In the genomic region with DNA sequence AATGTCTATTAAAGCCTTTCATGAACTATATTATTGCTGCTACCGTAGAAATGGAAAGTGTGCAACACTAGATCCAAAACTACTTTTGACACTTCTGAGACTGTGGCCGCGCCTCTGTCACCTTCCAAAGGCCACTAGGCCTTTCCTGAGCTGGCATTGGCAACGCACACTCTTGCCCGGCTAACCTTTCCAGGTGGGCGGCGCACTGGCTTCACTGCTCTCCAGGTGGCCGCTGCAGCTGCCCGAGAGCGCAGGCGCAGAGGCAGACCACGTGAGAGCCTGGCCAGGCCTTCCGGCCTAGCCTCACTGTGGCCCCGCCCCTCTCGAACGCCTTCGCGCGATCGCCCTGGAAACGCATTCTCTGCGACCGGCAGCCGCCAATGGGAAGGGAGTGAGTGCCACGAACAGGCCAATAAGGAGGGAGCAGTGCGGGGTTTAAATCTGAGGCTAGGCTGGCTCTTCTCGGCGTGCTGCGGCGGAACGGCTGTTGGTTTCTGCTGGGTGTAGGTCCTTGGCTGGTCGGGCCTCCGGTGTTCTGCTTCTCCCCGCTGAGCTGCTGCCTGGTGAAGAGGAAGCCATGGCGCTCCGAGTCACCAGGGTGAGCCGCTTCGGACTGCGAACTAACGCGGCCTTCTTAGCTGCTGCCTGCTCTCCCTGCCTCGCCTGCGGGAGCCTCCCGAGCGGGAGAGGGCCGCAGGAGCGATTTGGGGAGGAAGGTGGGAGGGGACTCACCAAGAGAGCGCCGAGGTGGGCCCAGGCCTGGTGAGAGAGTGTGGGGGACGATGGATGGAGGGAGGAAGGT, we compare ENCODE assay signal across 1 cellular context.
TF ChIP-seq lines count a peak whose summit lies in the region.

Gene CCNB1, plus strand, starts transcription at position 465 of the 802 bp plus-strand sequence. Its CDS starts 113 bp downstream, at position 578.

TF ChIP-seq in K562, 482 proteins besides CTCF, POLR2A, EP300 and RAD21 (continued from another document and continues in another):
- TF ChIP-seq, protein P1, sequence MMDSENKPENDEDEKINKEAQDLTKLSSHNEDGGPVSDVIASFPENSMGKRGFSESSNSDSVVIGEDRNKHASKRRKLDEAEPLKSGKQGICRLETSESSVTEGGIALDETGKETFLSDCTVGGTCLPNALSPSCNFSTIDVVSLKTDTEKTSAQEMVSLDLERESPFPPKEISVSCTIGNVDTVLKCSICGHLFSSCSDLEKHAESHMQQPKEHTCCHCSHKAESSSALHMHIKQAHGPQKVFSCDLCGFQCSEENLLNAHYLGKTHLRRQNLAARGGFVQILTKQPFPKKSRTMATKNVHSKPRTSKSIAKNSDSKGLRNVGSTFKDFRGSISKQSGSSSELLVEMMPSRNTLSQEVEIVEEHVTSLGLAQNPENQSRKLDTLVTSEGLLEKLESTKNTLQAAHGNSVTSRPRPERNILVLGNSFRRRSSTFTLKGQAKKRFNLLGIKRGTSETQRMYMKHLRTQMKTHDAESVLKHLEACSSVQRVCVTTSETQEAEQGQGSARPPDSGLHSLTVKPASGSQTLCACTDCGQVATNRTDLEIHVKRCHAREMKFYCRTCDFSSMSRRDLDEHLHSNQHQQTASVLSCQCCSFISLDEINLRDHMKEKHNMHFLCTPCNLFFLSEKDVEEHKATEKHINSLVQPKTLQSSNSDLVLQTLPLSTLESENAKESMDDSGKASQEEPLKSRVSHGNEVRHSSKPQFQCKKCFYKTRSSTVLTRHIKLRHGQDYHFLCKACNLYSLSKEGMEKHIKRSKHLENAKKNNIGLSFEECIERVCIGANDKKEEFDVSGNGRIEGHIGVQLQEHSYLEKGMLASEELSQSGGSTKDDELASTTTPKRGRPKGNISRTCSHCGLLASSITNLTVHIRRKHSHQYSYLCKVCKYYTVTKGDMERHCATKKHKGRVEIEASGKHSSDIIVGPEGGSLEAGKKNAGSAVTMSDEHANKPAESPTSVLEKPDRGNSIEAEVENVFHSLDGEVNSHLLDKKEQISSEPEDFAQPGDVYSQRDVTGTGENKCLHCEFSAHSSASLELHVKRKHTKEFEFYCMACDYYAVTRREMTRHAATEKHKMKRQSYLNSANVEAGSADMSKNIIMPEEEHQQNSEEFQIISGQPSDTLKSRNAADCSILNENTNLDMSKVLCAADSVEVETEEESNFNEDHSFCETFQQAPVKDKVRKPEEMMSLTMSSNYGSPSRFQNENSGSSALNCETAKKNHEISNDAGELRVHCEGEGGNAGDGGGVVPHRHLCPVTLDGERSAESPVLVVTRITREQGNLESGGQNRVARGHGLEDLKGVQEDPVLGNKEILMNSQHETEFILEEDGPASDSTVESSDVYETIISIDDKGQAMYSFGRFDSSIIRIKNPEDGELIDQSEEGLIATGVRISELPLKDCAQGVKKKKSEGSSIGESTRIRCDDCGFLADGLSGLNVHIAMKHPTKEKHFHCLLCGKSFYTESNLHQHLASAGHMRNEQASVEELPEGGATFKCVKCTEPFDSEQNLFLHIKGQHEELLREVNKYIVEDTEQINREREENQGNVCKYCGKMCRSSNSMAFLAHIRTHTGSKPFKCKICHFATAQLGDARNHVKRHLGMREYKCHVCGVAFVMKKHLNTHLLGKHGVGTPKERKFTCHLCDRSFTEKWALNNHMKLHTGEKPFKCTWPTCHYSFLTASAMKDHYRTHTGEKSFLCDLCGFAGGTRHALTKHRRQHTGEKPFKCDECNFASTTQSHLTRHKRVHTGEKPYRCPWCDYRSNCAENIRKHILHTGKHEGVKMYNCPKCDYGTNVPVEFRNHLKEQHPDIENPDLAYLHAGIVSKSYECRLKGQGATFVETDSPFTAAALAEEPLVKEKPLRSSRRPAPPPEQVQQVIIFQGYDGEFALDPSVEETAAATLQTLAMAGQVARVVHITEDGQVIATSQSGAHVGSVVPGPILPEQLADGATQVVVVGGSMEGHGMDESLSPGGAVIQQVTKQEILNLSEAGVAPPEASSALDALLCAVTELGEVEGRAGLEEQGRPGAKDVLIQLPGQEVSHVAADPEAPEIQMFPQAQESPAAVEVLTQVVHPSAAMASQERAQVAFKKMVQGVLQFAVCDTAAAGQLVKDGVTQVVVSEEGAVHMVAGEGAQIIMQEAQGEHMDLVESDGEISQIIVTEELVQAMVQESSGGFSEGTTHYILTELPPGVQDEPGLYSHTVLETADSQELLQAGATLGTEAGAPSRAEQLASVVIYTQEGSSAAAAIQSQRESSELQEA (IDR thresholded peaks at IDR 0.05; ENCODE audit: low read depth) = no peak
- TF ChIP-seq KLF16 (IDR thresholded peaks at IDR 0.05) (no peak), CUX1 (CRISPR knock-in tag; IDR thresholded peaks at IDR 0.05) (no peak), SMC3 (conservative IDR thresholded peaks at IDR 0.05; ENCODE audit: insufficient read depth, low read depth, low read length) (no peak), NONO (IDR thresholded peaks at IDR 0.05; ENCODE audit: low read depth in 2 of 2, low read length in 1 of 2) (no peak), ATF3 (IDR thresholded peaks at IDR 0.05) (no peak), ATF3 (CRISPR knock-in tag; conservative IDR thresholded peaks at IDR 0.05) (0 out of 2 replicates have a peak, but pooled peaks have one; percentile 44), ERF (CRISPR knock-in tag; IDR thresholded peaks at IDR 0.05) (peak; percentile 36; the same call in 1 of the 2 replicates), KDM5B (IDR thresholded peaks at IDR 0.05; ENCODE audit: insufficient replicate concordance, low read depth, low read length) (peak; percentile 79), HDAC2 (IDR thresholded peaks at IDR 0.05) (peak; percentile 69), SP2 (IDR thresholded peaks at IDR 0.05; ENCODE audit: extremely low read depth, low read depth, low read length, poor library complexity, severe bottlenecking) (peak; percentile 23), ZBTB34 (CRISPR knock-in tag; IDR thresholded peaks at IDR 0.05) (no peak), GATA2 (CRISPR knock-in tag; IDR thresholded peaks at IDR 0.05) (no peak), ZNF143 (CRISPR knock-in tag; IDR thresholded peaks at IDR 0.05) (no peak), GABPB2 (CRISPR knock-in tag; conservative IDR thresholded peaks at IDR 0.05) (no peak), ZNF431 (CRISPR knock-in tag; IDR thresholded peaks at IDR 0.05) (0 out of 2 replicates have a peak, but pooled peaks have one; percentile 76), RBM25 (IDR thresholded peaks at IDR 0.05; ENCODE audit: low read depth, low read length, severe bottlenecking) (peak; percentile 83), TCF7L2 (IDR thresholded peaks at IDR 0.05; ENCODE audit: low read depth, low read length) (no peak), PRPF4 (IDR thresholded peaks at IDR 0.05; ENCODE audit: insufficient read depth, low read depth, low read length, poor library complexity, severe bottlenecking) (no peak), CXXC5 (CRISPR knock-in tag; IDR thresholded peaks at IDR 0.05) (peak; percentile 94), NR2C2 (CRISPR knock-in tag; IDR thresholded peaks at IDR 0.05) (no peak; the same call in 1 of the 2 replicates), NR2C2 (tag; IDR thresholded peaks at IDR 0.05) (peak; percentile 74), IRF9 (tag; IDR thresholded peaks at IDR 0.05) (no peak), NFXL1 (CRISPR knock-in tag; IDR thresholded peaks at IDR 0.05) (no peak), JUN (IDR thresholded peaks at IDR 0.05; ENCODE audit: borderline replicate concordance, low read depth, low read length) (peak; percentile 68; the same call in 1 of the 2 replicates), JUN (CRISPR knock-in tag; IDR thresholded peaks at IDR 0.05; ENCODE audit: borderline replicate concordance) (no peak), ZNF174 (CRISPR knock-in tag; IDR thresholded peaks at IDR 0.05) (no peak), RBM34 (IDR thresholded peaks at IDR 0.05; ENCODE audit: borderline replicate concordance, insufficient read depth, low read length) (no peak), ZFP91 (CRISPR knock-in tag; IDR thresholded peaks at IDR 0.05) (no peak), ZNF717 (CRISPR knock-in tag; IDR thresholded peaks at IDR 0.05) (no peak), ZNF77 (CRISPR knock-in tag; IDR thresholded peaks at IDR 0.05) (no peak)
- TF ChIP-seq, protein P2, sequence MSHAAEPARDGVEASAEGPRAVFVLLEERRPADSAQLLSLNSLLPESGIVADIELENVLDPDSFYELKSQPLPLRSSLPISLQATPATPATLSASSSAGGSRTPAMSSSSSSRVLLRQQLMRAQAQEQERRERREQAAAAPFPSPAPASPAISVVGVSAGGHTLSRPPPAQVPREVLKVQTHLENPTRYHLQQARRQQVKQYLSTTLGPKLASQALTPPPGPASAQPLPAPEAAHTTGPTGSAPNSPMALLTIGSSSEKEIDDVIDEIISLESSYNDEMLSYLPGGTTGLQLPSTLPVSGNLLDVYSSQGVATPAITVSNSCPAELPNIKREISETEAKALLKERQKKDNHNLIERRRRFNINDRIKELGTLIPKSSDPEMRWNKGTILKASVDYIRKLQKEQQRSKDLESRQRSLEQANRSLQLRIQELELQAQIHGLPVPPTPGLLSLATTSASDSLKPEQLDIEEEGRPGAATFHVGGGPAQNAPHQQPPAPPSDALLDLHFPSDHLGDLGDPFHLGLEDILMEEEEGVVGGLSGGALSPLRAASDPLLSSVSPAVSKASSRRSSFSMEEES (CRISPR knock-in tag; IDR thresholded peaks at IDR 0.05) = peak; percentile 28; the same call in 1 of the 2 replicates
- TF ChIP-seq, protein P3, sequence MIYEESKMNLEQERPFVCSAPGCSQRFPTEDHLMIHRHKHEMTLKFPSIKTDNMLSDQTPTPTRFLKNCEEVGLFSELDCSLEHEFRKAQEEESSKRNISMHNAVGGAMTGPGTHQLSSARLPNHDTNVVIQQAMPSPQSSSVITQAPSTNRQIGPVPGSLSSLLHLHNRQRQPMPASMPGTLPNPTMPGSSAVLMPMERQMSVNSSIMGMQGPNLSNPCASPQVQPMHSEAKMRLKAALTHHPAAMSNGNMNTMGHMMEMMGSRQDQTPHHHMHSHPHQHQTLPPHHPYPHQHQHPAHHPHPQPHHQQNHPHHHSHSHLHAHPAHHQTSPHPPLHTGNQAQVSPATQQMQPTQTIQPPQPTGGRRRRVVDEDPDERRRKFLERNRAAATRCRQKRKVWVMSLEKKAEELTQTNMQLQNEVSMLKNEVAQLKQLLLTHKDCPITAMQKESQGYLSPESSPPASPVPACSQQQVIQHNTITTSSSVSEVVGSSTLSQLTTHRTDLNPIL (CRISPR knock-in tag; IDR thresholded peaks at IDR 0.05) = no peak
